Comparison of ENCODE assay signal across 1 cellular context in genomic region chr18:67583621-67584020, GRCh38.
TF ChIP-seq lines count a peak whose summit lies in the region.

No MANE protein-coding gene starts in this region.

TF ChIP-seq in IMR-90, 13 proteins besides CTCF, POLR2A, EP300 and RAD21 (continued from another document):
- TF ChIP-seq RCOR1 (IDR thresholded peaks at IDR 0.05; ENCODE audit: insufficient replicate concordance, low read length) (no peak), USF2 (IDR thresholded peaks at IDR 0.05; ENCODE audit: low read depth, low read length) (no peak), MXI1 (IDR thresholded peaks at IDR 0.05; ENCODE audit: borderline replicate concordance, low read depth, low read length) (no peak), NFE2L2 (IDR thresholded peaks at IDR 0.05; ENCODE audit: low read depth, low read length) (no peak), BHLHE40 (IDR thresholded peaks at IDR 0.05; ENCODE audit: low read depth, low read length) (no peak), MAFK (IDR thresholded peaks at IDR 0.05; ENCODE audit: low read depth, low read length) (no peak), CHD1 (IDR thresholded peaks at IDR 0.05; ENCODE audit: low read depth, low read length) (no peak)
TF ChIP-seq in IMR-90: peak in this region for 0.
